ENCODE assay signal across 12 cellular contexts in the genomic region with DNA sequence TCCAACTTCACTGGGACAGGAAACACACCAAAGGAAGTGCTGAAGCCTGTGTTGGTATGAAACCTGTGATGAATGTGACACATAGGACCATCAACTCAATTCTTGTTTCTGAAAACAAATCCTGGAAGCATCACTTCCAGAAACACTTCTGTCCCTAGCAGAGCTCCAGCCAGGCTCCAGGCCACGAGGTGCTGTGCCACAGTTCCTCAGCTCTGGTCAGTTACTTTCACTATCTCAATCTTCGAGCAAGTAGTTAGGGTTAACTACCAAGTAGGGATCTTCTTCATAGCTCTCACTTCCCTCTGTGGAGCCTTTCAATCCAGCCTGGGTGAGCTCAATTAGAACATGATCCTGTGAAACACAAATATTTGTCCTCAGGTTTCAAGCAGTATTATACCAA. TPM values are rescaled to one million over a fixed set of nuclear protein-coding genes. Genes with fewer than 3 reads are reported as not detected.
DNase-seq lines count a peak whose midpoint lies in the region; ATAC-seq and TF ChIP-seq lines count a peak whose summit lies in the region.
"Had no signal": no experiment of that assay in that cellular context is flagged by ENCODE, and none has a peak within 500 bp of the region (broad histone marks: within the 10 kb centered on the region; RNA-seq: fewer than 3 reads in every experiment).

No MANE protein-coding gene starts in this region.

- no peaks in the 10 kb centered on the region for H3K9me3 Mint-ChIP-seq in T-helper 1 cell treated with Interleukin-12 subunit alpha and Interleukin-12 subunit beta and Interleukin-4 antibody, amounts not matched to agents 30 μg/mL and 1 μg/mL, for 36 hours
- H3K9me3 Mint-ChIP-seq in activated naive CD8-positive, alpha-beta T cell treated with anti-CD3 and anti-CD28 coated beads for 36 hours, result no peaks in the 10 kb centered on the region
- H3K9me3 Mint-ChIP-seq in stimulated activated effector memory CD8-positive, alpha-beta T cell treated with anti-CD3 and anti-CD28 coated beads, Interleukin-12 subunit alpha, Interleukin-12 subunit beta, amount 100 ng/mL, for 72 hours, result no peaks in the 10 kb centered on the region
- H3K9me3 Mint-ChIP-seq: naive B cell had no signal

- H3K36me3 Mint-ChIP-seq in T-helper 1 cell treated with Interleukin-12 subunit alpha and Interleukin-12 subunit beta and Interleukin-4 antibody, amounts not matched to agents 30 μg/mL and 1 μg/mL, for 36 hours (ENCODE audit: low read depth), result peaks cover 41% of the 10 kb centered on the region
- H3K36me3 Mint-ChIP-seq in activated naive CD8-positive, alpha-beta T cell treated with anti-CD3 and anti-CD28 coated beads for 36 hours, result peaks cover 48% of the 10 kb centered on the region
- peaks cover 72% of the 10 kb centered on the region for H3K36me3 Mint-ChIP-seq in stimulated activated effector memory CD8-positive, alpha-beta T cell treated with anti-CD3 and anti-CD28 coated beads, Interleukin-12 subunit alpha, Interleukin-12 subunit beta, amount 100 ng/mL, for 72 hours

- no peaks in the 10 kb centered on the region for H3K27me3 ChIP-seq in left ventricle myocardium inferior (ENCODE audit: low read depth)

- peak overlapping the region; percentile 50 for H3K27ac ChIP-seq in left ventricle myocardium inferior (replicated peaks)
- H3K27ac ChIP-seq: A549 had no signal

- no peak for TF ChIP-seq CTCF in left ventricle myocardium inferior (IDR thresholded peaks at IDR 0.05; ENCODE audit: borderline replicate concordance)

- H3K9me3 ChIP-seq in left ventricle myocardium inferior (replicated peaks), result no peaks in the 10 kb centered on the region
- H3K9me3 ChIP-seq: A549 had no signal

- H3K4me3 Mint-ChIP-seq in T-helper 1 cell treated with Interleukin-12 subunit alpha and Interleukin-12 subunit beta and Interleukin-4 antibody, amounts not matched to agents 30 μg/mL and 1 μg/mL, for 36 hours, result no peak overlapping the region
- H3K4me3 Mint-ChIP-seq in activated naive CD8-positive, alpha-beta T cell treated with anti-CD3 and anti-CD28 coated beads for 36 hours, result no peak overlapping the region
- H3K4me3 Mint-ChIP-seq in stimulated activated effector memory CD8-positive, alpha-beta T cell treated with anti-CD3 and anti-CD28 coated beads, Interleukin-12 subunit alpha, Interleukin-12 subunit beta, amount 100 ng/mL, for 72 hours, result no peak overlapping the region
- H3K4me3 Mint-ChIP-seq: naive B cell had no signal

- H3K4me1 ChIP-seq in left ventricle myocardium inferior, result peaks cover 25% of the 10 kb centered on the region

- H3K27me3 Mint-ChIP-seq in T-helper 1 cell treated with Interleukin-12 subunit alpha and Interleukin-12 subunit beta and Interleukin-4 antibody, amounts not matched to agents 30 μg/mL and 1 μg/mL, for 36 hours (ENCODE audit: low read depth), result no peaks in the 10 kb centered on the region
- no peaks in the 10 kb centered on the region for H3K27me3 Mint-ChIP-seq in activated naive CD8-positive, alpha-beta T cell treated with anti-CD3 and anti-CD28 coated beads for 36 hours
- H3K27me3 Mint-ChIP-seq: naive B cell had no signal

- peak overlapping the region; percentile 33 for H3K27ac Mint-ChIP-seq in T-helper 1 cell treated with Interleukin-12 subunit alpha and Interleukin-12 subunit beta and Interleukin-4 antibody, amounts not matched to agents 30 μg/mL and 1 μg/mL, for 36 hours
- peak overlapping the region; percentile 16 for H3K27ac Mint-ChIP-seq in activated naive CD8-positive, alpha-beta T cell treated with anti-CD3 and anti-CD28 coated beads for 36 hours
- peak overlapping the region; percentile 60 for H3K27ac Mint-ChIP-seq in stimulated activated effector memory CD8-positive, alpha-beta T cell treated with anti-CD3 and anti-CD28 coated beads, Interleukin-12 subunit alpha, Interleukin-12 subunit beta, amount 100 ng/mL, for 72 hours

- peaks cover 18% of the 10 kb centered on the region for H3K36me3 ChIP-seq in left ventricle myocardium inferior

- no peak for DNase-seq in T-helper 1 cell
- DNase-seq in activated naive CD8-positive, alpha-beta T cell treated with anti-CD3 and anti-CD28 coated beads for 36 hours, result no peak
- DNase-seq in left ventricle myocardium inferior, result no peak
- DNase-seq in stimulated activated effector memory CD8-positive, alpha-beta T cell treated with anti-CD3 and anti-CD28 coated beads, Interleukin-12 subunit alpha, Interleukin-12 subunit beta, amount 100 ng/mL, for 72 hours (ENCODE audit: low spot score in 2 of 2), result no peak
- DNase-seq in NCI-H1105 treated with DMSO at 0.1 percent for 48 hours (lab: John Stamatoyannopoulos, UW), result no peak
- no peak for DNase-seq in NCI-H345 treated with DMSO at 0.1 percent for 48 hours (lab: John Stamatoyannopoulos, UW; ENCODE audit: unreplicated experiment)
- DNase-seq: naive B cell; NK-92 treated with Interleukin-12 subunit alpha and Interleukin-12 subunit beta, amount 100 ng/mL, for 24 hours; stimulated activated CD4-positive, alpha-beta T cell treated with anti-CD3 and anti-CD28 coated beads, Interleukin-4, amount 100 ng/mL, for 24 hours had no signal

- no peak for ATAC-seq in stimulated activated effector memory CD8-positive, alpha-beta T cell treated with anti-CD3 and anti-CD28 coated beads, Interleukin-12 subunit alpha, Interleukin-12 subunit beta, amount 100 ng/mL, for 72 hours
- ATAC-seq in GM18505 (IDR thresholded peaks at IDR 0.05; ENCODE audit: unreplicated experiment), result no peak
- ATAC-seq: A549 had no signal

- intact Hi-C loops in left ventricle myocardium inferior (cut with micrococcal nuclease), result no loop called here

- peaks cover 22% of the 10 kb centered on the region for H3K4me1 Mint-ChIP-seq in T-helper 1 cell treated with Interleukin-12 subunit alpha and Interleukin-12 subunit beta and Interleukin-4 antibody, amounts not matched to agents 30 μg/mL and 1 μg/mL, for 36 hours (ENCODE audit: low read depth)
- peaks cover 25% of the 10 kb centered on the region for H3K4me1 Mint-ChIP-seq in activated naive CD8-positive, alpha-beta T cell treated with anti-CD3 and anti-CD28 coated beads for 36 hours
- H3K4me1 Mint-ChIP-seq in stimulated activated effector memory CD8-positive, alpha-beta T cell treated with anti-CD3 and anti-CD28 coated beads, Interleukin-12 subunit alpha, Interleukin-12 subunit beta, amount 100 ng/mL, for 72 hours, result peaks cover 15% of the 10 kb centered on the region
- H3K4me1 Mint-ChIP-seq: naive B cell had no signal

- no peak overlapping the region for H3K4me3 ChIP-seq in left ventricle myocardium inferior
- H3K4me3 ChIP-seq: A549 had no signal

- no peak for TF ChIP-seq POLR2A in GM18505 (IDR thresholded peaks at IDR 0.05; ENCODE audit: borderline replicate concordance, extremely low read depth, insufficient read depth, insufficient read length)

RNA-seq across cellular contexts. Expression of gene LCT, which starts 3.6 kb away (rescaled TPM):
- total RNA-seq in activated naive CD8-positive, alpha-beta T cell treated with anti-CD3 and anti-CD28 coated beads for 36 hours, result under 1 TPM; 0.31 to 0.34 TPM
- not detected for total RNA-seq in left ventricle myocardium inferior

RNA-seq across cellular contexts. Expression of gene MCM6, which starts 35.6 kb away (rescaled TPM):
- total RNA-seq in activated naive CD8-positive, alpha-beta T cell treated with anti-CD3 and anti-CD28 coated beads for 36 hours, result 100 to 1,000 TPM; 229 to 232 TPM
- 2.9 TPM for total RNA-seq in left ventricle myocardium inferior

Comparison
In these comparisons a context has a peak if more than half of its experiments do, and no peak if none do; other contexts are left out.
1. RNA of gene MCM6, which starts 35.6 kb away (total RNA-seq): 229 to 232 TPM in activated naive CD8-positive, alpha-beta T cell treated with anti-CD3 and anti-CD28 coated beads for 36 hours; 2.9 TPM in left ventricle myocardium inferior (single experiment); every median in the first group is over 10 times any median in the second.
2. Peak in every context shown above with its lines, with median percentiles within 50 percentile points of each other: H3K27ac Mint-ChIP-seq.